9 cellular contexts compared by ENCODE assay signal in genomic region chr7:2104716-2105115, GRCh38.
DNase-seq lines count a peak whose midpoint lies in the region; ATAC-seq and TF ChIP-seq lines count a peak whose summit lies in the region.
"Had no signal": no experiment of that assay in that cellular context is flagged by ENCODE, and none has a peak within 500 bp of the region (broad histone marks: within the 10 kb centered on the region; RNA-seq: fewer than 3 reads in every experiment).

No MANE protein-coding gene starts in this region.

- H3K9me3 Mint-ChIP-seq in IgD-negative memory B cell, result peaks cover 0 to 2% (median 0%) of the 10 kb centered on the region in 3 donors
- H3K9me3 Mint-ChIP-seq in chondrocyte (ENCODE audit: low read depth), result no peaks in the 10 kb centered on the region
- no peaks in the 10 kb centered on the region for H3K9me3 Mint-ChIP-seq in CD4-positive, alpha-beta memory T cell

- intact Hi-C loops in CD4-positive, alpha-beta memory T cell (cut with micrococcal nuclease), result loop anchor here (5.0 kb wide), 1 partner anchor 243 kb away; no protein-coding TSS in a partner anchor

- H3K27ac ChIP-seq in BLaER1 (peak overlapping the region; percentile 84), osteoblast (ENCODE audit: low read depth, low read length) (peak overlapping the region; percentile 78), SJCRH30 (no peak overlapping the region)
- no peak overlapping the region for H3K27ac ChIP-seq in CD4-positive, alpha-beta memory T cell (ENCODE audit: low read depth, low read length)

- TF ChIP-seq CTCF in chondrocyte (IDR thresholded peaks at IDR 0.05) (no peak), osteoblast (IDR thresholded peaks at IDR 0.05; ENCODE audit: extremely low read depth, low read depth, low read length) (no peak)

- peak overlapping the region in 1 of 4 donors; percentile 84 for H3K4me3 Mint-ChIP-seq in IgD-negative memory B cell
- H3K4me3 Mint-ChIP-seq in chondrocyte (ENCODE audit: unreplicated experiment), result no peak overlapping the region
- H3K4me3 Mint-ChIP-seq in CD4-positive, alpha-beta memory T cell, result no peak overlapping the region

- POLR2A ChIA-PET in CD4-positive, alpha-beta memory T cell (lab: Charles Lee; ENCODE audit: partially characterized antibody), result interaction anchor here (1.5 kb wide), 1 partner anchor 15 kb away, joined by 3 read pairs; no protein-coding TSS in a partner anchor

- peak overlapping the region; percentile 41 for H3K4me3 ChIP-seq in BLaER1
- H3K4me3 ChIP-seq in osteoblast (ENCODE audit: insufficient read depth, low read length), result no peak overlapping the region
- no peak overlapping the region for H3K4me3 ChIP-seq in CD4-positive, alpha-beta memory T cell (ENCODE audit: low read length in 2 of 2)
- H3K4me3 ChIP-seq in SJCRH30, result no peak overlapping the region

- peak overlapping the region; percentile 94 for H3K4me2 ChIP-seq in BLaER1
- H3K4me2 ChIP-seq in osteoblast (ENCODE audit: insufficient read depth, low read length), result peak overlapping the region; percentile 57

- peaks cover 10% of the 10 kb centered on the region for H3K79me2 ChIP-seq in osteoblast (ENCODE audit: insufficient read depth, low read length)

- DNase-seq in chondrocyte (ENCODE audit: low spot score), result no peak
- no peak for DNase-seq in osteoblast (ENCODE audit: insufficient read length, low spot score, missing footprints)
- DNase-seq in CD4-positive, alpha-beta memory T cell, result no peak
- no peak for DNase-seq in SJCRH30
- DNase-seq: DMS 273 treated with DMSO at 0.1 percent for 48 hours had no signal

- ATAC-seq in GM18868 (IDR thresholded peaks at IDR 0.05; ENCODE audit: unreplicated experiment) (no peak), HG02973 (IDR thresholded peaks at IDR 0.05; ENCODE audit: unreplicated experiment) (no peak)

- CTCF ChIA-PET in CD4-positive, alpha-beta memory T cell (lab: Charles Lee; ENCODE audit: partially characterized antibody), result interaction anchor here (1.1 to 1.3 kb wide), 2 partner anchors 15 to 91 kb away, joined by 6 read pairs; no protein-coding TSS in a partner anchor

- H3K9ac ChIP-seq in BLaER1, result peak overlapping the region; percentile 70

- H3K27me3 ChIP-seq in BLaER1, result no peaks in the 10 kb centered on the region
- no peaks in the 10 kb centered on the region for H3K27me3 ChIP-seq in osteoblast (ENCODE audit: insufficient read depth, low read length)
- H3K27me3 ChIP-seq in CD4-positive, alpha-beta memory T cell (ENCODE audit: insufficient read depth, low read length), result no peaks in the 10 kb centered on the region
- no peaks in the 10 kb centered on the region for H3K27me3 ChIP-seq in SJCRH30

- H4K20me1 ChIP-seq in BLaER1 (peaks cover 19% of the 10 kb centered on the region), osteoblast (ENCODE audit: insufficient read depth, low read length) (no peaks in the 10 kb centered on the region)

- H3K27me3 Mint-ChIP-seq in IgD-negative memory B cell (no peaks in the 10 kb centered on the region), chondrocyte (ENCODE audit: low read depth) (no peaks in the 10 kb centered on the region)
- H3K27me3 Mint-ChIP-seq in CD4-positive, alpha-beta memory T cell, result no peaks in the 10 kb centered on the region

- no peaks in the 10 kb centered on the region for H3K36me3 Mint-ChIP-seq in IgD-negative memory B cell
- peaks cover 6% of the 10 kb centered on the region for H3K36me3 Mint-ChIP-seq in chondrocyte (ENCODE audit: low read depth)
- H3K36me3 Mint-ChIP-seq in CD4-positive, alpha-beta memory T cell, result no peaks in the 10 kb centered on the region

- H2AFZ ChIP-seq in osteoblast (ENCODE audit: low read length), result no peak overlapping the region

- H3K4me1 Mint-ChIP-seq in IgD-negative memory B cell (peaks cover 15 to 21% (median 18%) of the 10 kb centered on the region in 3 donors), chondrocyte (ENCODE audit: low read depth) (peaks cover 44% of the 10 kb centered on the region)
- peaks cover 14 to 23% (median 19%) of the 10 kb centered on the region in 4 donors for H3K4me1 Mint-ChIP-seq in CD4-positive, alpha-beta memory T cell

- no peaks in the 10 kb centered on the region for H3K9me3 ChIP-seq in BLaER1
- no peaks in the 10 kb centered on the region for H3K9me3 ChIP-seq in osteoblast (ENCODE audit: low read depth, low read length)
- H3K9me3 ChIP-seq in CD4-positive, alpha-beta memory T cell (ENCODE audit: control insufficient read depth in 1 of 2, low read length in 2 of 2), result no peaks in the 10 kb centered on the region
- H3K9me3 ChIP-seq in SJCRH30 (replicated peaks), result no peaks in the 10 kb centered on the region

- peak overlapping the region in 2 of 3 donors; percentile 7 to 53 for H3K27ac Mint-ChIP-seq in IgD-negative memory B cell
- peak overlapping the region; percentile 71 for H3K27ac Mint-ChIP-seq in chondrocyte (ENCODE audit: unreplicated experiment)
- peak overlapping the region in 1 of 7 donors; percentile 52 for H3K27ac Mint-ChIP-seq in CD4-positive, alpha-beta memory T cell

- peaks cover 9% of the 10 kb centered on the region for H3K36me3 ChIP-seq in BLaER1
- H3K36me3 ChIP-seq in osteoblast (ENCODE audit: insufficient read depth, low read length), result no peaks in the 10 kb centered on the region
- no peaks in the 10 kb centered on the region for H3K36me3 ChIP-seq in CD4-positive, alpha-beta memory T cell (ENCODE audit: insufficient read depth, low read length)
- no peaks in the 10 kb centered on the region for H3K36me3 ChIP-seq in SJCRH30

- H3K4me1 ChIP-seq in BLaER1, result peaks cover 99% of the 10 kb centered on the region
- peaks cover 16% of the 10 kb centered on the region for H3K4me1 ChIP-seq in osteoblast (ENCODE audit: insufficient read depth, low read length)
- H3K4me1 ChIP-seq in CD4-positive, alpha-beta memory T cell (ENCODE audit: insufficient read depth, low read length), result peaks cover 19% of the 10 kb centered on the region
- H3K4me1 ChIP-seq in SJCRH30, result peaks cover 20% of the 10 kb centered on the region

Comparison
In these comparisons a context has a peak if more than half of its experiments do, and no peak if none do; other contexts are left out.
1. H3K27ac ChIP-seq: peak in BLaER1 (single experiment) and osteoblast (single experiment); none in CD4-positive, alpha-beta memory T cell (single experiment) and SJCRH30 (single experiment).